ENCODE assay signal across 12 cellular contexts in genomic region chr7:29839302-29839701, GRCh38. TPM values are rescaled to one million over a fixed set of nuclear protein-coding genes. Genes with fewer than 3 reads are reported as not detected.
DNase-seq lines count a peak whose midpoint lies in the region; ATAC-seq and TF ChIP-seq lines count a peak whose summit lies in the region.
"Had no signal": no experiment of that assay in that cellular context is flagged by ENCODE, and none has a peak within 500 bp of the region (broad histone marks: within the 10 kb centered on the region; RNA-seq: fewer than 3 reads in every experiment).

No MANE protein-coding gene starts in this region.

- peaks cover 3% of the 10 kb centered on the region for H3K4me1 Mint-ChIP-seq in glutamatergic neuron (ENCODE audit: low read depth, unreplicated experiment)

- H3K9ac ChIP-seq in GM23248: no peak overlapping the region

- H3K9me3 ChIP-seq in GM23248 (ENCODE audit: low read depth) (no peaks in the 10 kb centered on the region), sigmoid colon (no peaks in the 10 kb centered on the region)

- H3K27ac Mint-ChIP-seq in glutamatergic neuron (ENCODE audit: unreplicated experiment): no peak overlapping the region

- no peaks in the 10 kb centered on the region for H4K20me1 ChIP-seq in GM23248 (ENCODE audit: insufficient read depth)

- no peaks in the 10 kb centered on the region for H3K79me2 ChIP-seq in GM23248 (ENCODE audit: insufficient read depth)

- H2AFZ ChIP-seq in GM23248: peak overlapping the region; percentile 37; the same call in 1 of the 2 replicates

- no peak for TF ChIP-seq CTCF in fibroblast of pulmonary artery (IDR thresholded peaks at IDR 0.05; ENCODE audit: low read length, missing control alignments)
- TF ChIP-seq CTCF in sigmoid colon (IDR thresholded peaks at IDR 0.05): no peak
- TF ChIP-seq CTCF in glutamatergic neuron (IDR thresholded peaks at IDR 0.05; ENCODE audit: partially characterized antibody, unreplicated experiment): no peak

- H3K36me3 ChIP-seq in GM23248 (ENCODE audit: low read depth) (no peaks in the 10 kb centered on the region), sigmoid colon (no peaks in the 10 kb centered on the region)

- H3K27ac ChIP-seq in GM23248 (no peak overlapping the region), sigmoid colon (peak overlapping the region in 1 of 4 donors; percentile 38)

- H3K4me3 Mint-ChIP-seq in glutamatergic neuron (ENCODE audit: unreplicated experiment): no peak overlapping the region

- no peaks in the 10 kb centered on the region for H3K9me3 Mint-ChIP-seq in glutamatergic neuron (ENCODE audit: unreplicated experiment)

- ATAC-seq in GM18907 (IDR thresholded peaks at IDR 0.05; ENCODE audit: unreplicated experiment) (no peak), left lobe of liver (no peak)

- H3K36me3 Mint-ChIP-seq in glutamatergic neuron (ENCODE audit: unreplicated experiment): no peaks in the 10 kb centered on the region

- no peak for TF ChIP-seq EP300 in sigmoid colon (IDR thresholded peaks at IDR 0.05)

- in situ Hi-C loops in GM23248 (cut with MboI): no loop called here

- DNase-seq in GM23248: peak; percentile 86
- DNase-seq in RKO (ENCODE audit: low spot score): peak; percentile 64
- DNase-seq in fibroblast of pulmonary artery (ENCODE audit: low read depth): peak; percentile 59
- DNase-seq in sigmoid colon: peak; percentile 87
- DNase-seq in glutamatergic neuron: no peak
- DNase-seq in Kasumi-1 (lab: John Stamatoyannopoulos, UW): no peak
- no peak for DNase-seq in left lobe of liver (ENCODE audit: low spot score)
- DNase-seq: activated CD4-positive, alpha-beta T cell treated with anti-CD3 and anti-CD28 coated beads for 1 hour; DMS79; effector CD8-positive, alpha-beta T cell; posterior cingulate gyrus had no signal

- H3K4me2 ChIP-seq in GM23248 (ENCODE audit: unreplicated experiment): no peak overlapping the region

- H3K4me1 ChIP-seq in GM23248 (ENCODE audit: insufficient read depth): no peaks in the 10 kb centered on the region
- H3K4me1 ChIP-seq in sigmoid colon: peaks cover 0 to 8% (median 3%) of the 10 kb centered on the region in 4 donors

- no peaks in the 10 kb centered on the region for H3F3A ChIP-seq in GM23248 (ENCODE audit: insufficient read depth)

- 1% methylated on average over 7 of the region's 7 CpGs for WGBS in GM23248 (ENCODE audit: low coverage in 1 of 2, low lambda C conversion rate in 2 of 2, missing lambda C conversion rate in 2 of 2), 2 experiments
- WGBS in sigmoid colon, 2 donors: 65 to 69% methylated on average over 7 of the region's 7 CpGs

- H3K4me3 ChIP-seq in GM23248 (no peak overlapping the region), fibroblast of pulmonary artery (replicated peaks; ENCODE audit: low read depth, low read length) (no peak overlapping the region), sigmoid colon (no peak overlapping the region)

- no peak for TF ChIP-seq POLR2A in sigmoid colon (IDR thresholded peaks at IDR 0.05)

- H3K9me2 ChIP-seq in GM23248 (ENCODE audit: insufficient read depth): no peaks in the 10 kb centered on the region

- intact Hi-C loops in sigmoid colon (cut with DNase I): no loop called here

- no peaks in the 10 kb centered on the region for H3K27me3 Mint-ChIP-seq in glutamatergic neuron (ENCODE audit: unreplicated experiment)

- H3K27me3 ChIP-seq in GM23248 (replicated peaks; ENCODE audit: insufficient read depth) (peaks cover 23% of the 10 kb centered on the region; the same call in 1 of the 2 replicates), sigmoid colon (no peaks in the 10 kb centered on the region)

RNA-seq across cellular contexts. Expression of gene WIPF3, which starts 33.0 kb away (rescaled TPM):
- not detected in 2 replicates for total RNA-seq in GM23248 (2014; rRNA removed; shearing (Covaris generic))
- polyA plus RNA-seq in GM23248 (2016; fragmentation: Nextera tagmentation; extraction: Ambion mirVana) (not detected in 2 replicates), sigmoid colon (under 1 TPM; 0.46 to 0.71 (median 0.60) TPM)
- total RNA-seq in sigmoid colon (1 to 10 TPM in 1 of 4 donors, under 1 TPM in 3; 0.66 to 4.7 (median 0.76) TPM), glutamatergic neuron (ENCODE audit: unreplicated experiment) (0.37 TPM), left lobe of liver (0.73 TPM)

Comparison
In these comparisons a context has a peak if more than half of its experiments do, and no peak if none do; other contexts are left out.
1. DNase-seq: peak in GM23248 (single experiment), RKO (single experiment), fibroblast of pulmonary artery (single experiment) and sigmoid colon (single experiment); none in glutamatergic neuron (single experiment), Kasumi-1 (0 of 2) and left lobe of liver (single experiment).